8 cellular contexts compared by ENCODE assay signal in the genomic region with DNA sequence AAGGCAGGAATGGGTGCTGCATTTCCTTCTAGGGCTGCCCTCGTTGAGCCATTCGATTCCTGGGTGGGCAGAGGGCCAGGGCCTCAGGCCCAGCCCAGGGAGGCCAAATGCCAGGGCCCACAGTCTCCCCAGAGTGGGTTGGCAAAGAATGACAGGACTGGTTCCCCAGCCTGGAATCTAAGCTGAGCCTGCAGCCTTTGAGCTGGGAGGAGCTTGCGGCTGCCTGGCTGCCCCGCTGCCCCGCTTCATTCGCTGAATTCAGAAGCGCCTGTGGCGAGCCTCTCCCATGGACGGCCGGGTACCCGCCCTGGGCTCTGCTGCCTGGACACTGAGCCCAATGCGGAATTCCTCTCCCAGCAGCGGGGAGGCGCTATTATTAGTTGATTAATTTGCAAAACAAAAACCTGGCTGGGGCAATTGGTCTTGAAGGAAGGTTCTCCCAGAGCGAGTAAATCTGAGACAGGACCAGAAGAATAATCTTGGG. TPM values are rescaled to one million over a fixed set of nuclear protein-coding genes. Genes with fewer than 3 reads are reported as not detected.
DNase-seq lines count a peak whose midpoint lies in the region; TF ChIP-seq lines count a peak whose summit lies in the region.

No MANE protein-coding gene starts in this region.

- peak; percentile 85 for DNase-seq in Daoy (ENCODE audit: low read depth)
- peak; percentile 75 for DNase-seq in SW480 (ENCODE audit: low spot score)
- DNase-seq in glutamatergic neuron = peak; percentile 63
- DNase-seq in occipital lobe (lab: John Stamatoyannopoulos, UW) = peak; percentile 76
- DNase-seq in COR-L47 (lab: John Stamatoyannopoulos, UW) = no peak
- no peak for DNase-seq in activated naive CD4-positive, alpha-beta T cell treated with anti-CD3 and anti-CD28 coated beads for 36 hours
- DNase-seq in NCI-H2227 treated with DMSO at 0.1 percent for 48 hours (lab: John Stamatoyannopoulos, UW) = no peak
- DNase-seq in Kasumi-1 (lab: John Stamatoyannopoulos, UW) = no peak

- H3K27me3 Mint-ChIP-seq in glutamatergic neuron (ENCODE audit: unreplicated experiment) = peaks cover 4% of the 10 kb centered on the region
- H3K27me3 Mint-ChIP-seq in activated naive CD4-positive, alpha-beta T cell treated with anti-CD3 and anti-CD28 coated beads for 36 hours (ENCODE audit: low read depth) = peaks cover 16% of the 10 kb centered on the region

- TF ChIP-seq CTCF in glutamatergic neuron (IDR thresholded peaks at IDR 0.05; ENCODE audit: partially characterized antibody, unreplicated experiment) = no peak

- no peaks in the 10 kb centered on the region for H3K9me3 Mint-ChIP-seq in glutamatergic neuron (ENCODE audit: unreplicated experiment)
- H3K9me3 Mint-ChIP-seq in activated naive CD4-positive, alpha-beta T cell treated with anti-CD3 and anti-CD28 coated beads for 36 hours = no peaks in the 10 kb centered on the region

- no peak overlapping the region for H3K4me3 Mint-ChIP-seq in glutamatergic neuron (ENCODE audit: unreplicated experiment)
- no peak overlapping the region for H3K4me3 Mint-ChIP-seq in activated naive CD4-positive, alpha-beta T cell treated with anti-CD3 and anti-CD28 coated beads for 36 hours

- no peaks in the 10 kb centered on the region for H3K4me1 Mint-ChIP-seq in glutamatergic neuron (ENCODE audit: low read depth, unreplicated experiment)
- no peaks in the 10 kb centered on the region for H3K4me1 Mint-ChIP-seq in activated naive CD4-positive, alpha-beta T cell treated with anti-CD3 and anti-CD28 coated beads for 36 hours (ENCODE audit: low read depth)

- H3K36me3 Mint-ChIP-seq in glutamatergic neuron (ENCODE audit: unreplicated experiment) = no peaks in the 10 kb centered on the region
- H3K36me3 Mint-ChIP-seq in activated naive CD4-positive, alpha-beta T cell treated with anti-CD3 and anti-CD28 coated beads for 36 hours (ENCODE audit: low read depth) = no peaks in the 10 kb centered on the region

- CTCF ChIA-PET in activated naive CD4-positive, alpha-beta T cell treated with anti-CD3 and anti-CD28 coated beads for 36 hours (lab: Charles Lee) = interaction anchor here (1.7 kb wide), 1 partner anchor 57 kb away, joined by 4 read pairs; no protein-coding TSS in a partner anchor

- no peak overlapping the region for H3K27ac Mint-ChIP-seq in glutamatergic neuron (ENCODE audit: unreplicated experiment)
- H3K27ac Mint-ChIP-seq in activated naive CD4-positive, alpha-beta T cell treated with anti-CD3 and anti-CD28 coated beads for 36 hours = no peak overlapping the region

- intact Hi-C loops in activated naive CD4-positive, alpha-beta T cell treated with anti-CD3 and anti-CD28 coated beads for 36 hours (cut with micrococcal nuclease) = no loop called here

RNA-seq across cellular contexts. Expression of a gene that starts 32.3 kb away (rescaled TPM):
- total RNA-seq in Daoy (2014; rRNA removed; shearing (Covaris generic)) = 102 and 107 TPM in 2 replicates
- total RNA-seq in glutamatergic neuron (ENCODE audit: unreplicated experiment) (161 TPM), occipital lobe (102 TPM)
- 100 to 1,000 TPM; 158 to 159 TPM for total RNA-seq in activated naive CD4-positive, alpha-beta T cell treated with anti-CD3 and anti-CD28 coated beads for 36 hours

Comparison
In these comparisons a context has a peak if more than half of its experiments do, and no peak if none do; other contexts are left out.
1. DNase-seq: peak in Daoy (single experiment), SW480 (single experiment), glutamatergic neuron (single experiment) and occipital lobe (single experiment); none in COR-L47 (single experiment), activated naive CD4-positive, alpha-beta T cell treated with anti-CD3 and anti-CD28 coated beads for 36 hours (single experiment), NCI-H2227 treated with DMSO at 0.1 percent for 48 hours (single experiment) and Kasumi-1 (0 of 2).